Comparison of ENCODE assay signal across 21 cellular contexts in genomic region chr6:41653642-41654432, GRCh38. TPM values are rescaled to one million over a fixed set of nuclear protein-coding genes. Genes with fewer than 3 reads are reported as not detected.
DNase-seq lines count a peak whose midpoint lies in the region; ATAC-seq, FAIRE-seq and TF ChIP-seq lines count a peak whose summit lies in the region.
"Had no signal": no experiment of that assay in that cellular context is flagged by ENCODE, and none has a peak within 500 bp of the region (broad histone marks: within the 10 kb centered on the region; RNA-seq: fewer than 3 reads in every experiment).

No MANE protein-coding gene starts in this region.

- DNase-seq in Right ventricle myocardium superior (peak; percentile 7), Right ventricle myocardium inferior (ENCODE audit: missing footprints) (no peak), kidney (peak; percentile 35), osteoblast (ENCODE audit: insufficient read length, low spot score, missing footprints) (peak; percentile 61), NOMO-1 (lab: John Stamatoyannopoulos, UW; ENCODE audit: unreplicated experiment in 2 of 2) (no peak), mucosa of descending colon (no peak), frontal cortex (ENCODE audit: low spot score in 2 of 2) (no peak)
- DNase-seq: CD8-positive, alpha-beta T cell; KBM-7; MV-4-11; NCI-H187 treated with DMSO at 0.1 percent for 48 hours; NCI-H345; NCI-H524 treated with DMSO at 0.1 percent for 48 hours; SJCRH30 had no signal

- intact Hi-C loops in Right ventricle myocardium superior (cut with DNase I): no loop called here
- intact Hi-C loops in Right ventricle myocardium inferior (cut with DNase I): no loop called here
- intact Hi-C loops in kidney (cut with DNase I): no loop called here
- intact Hi-C loops in mucosa of descending colon (cut with DNase I, micrococcal nuclease): no loop called here

- ATAC-seq in Right ventricle myocardium superior (ENCODE audit: poor library complexity): no peak
- no peak for ATAC-seq in Right ventricle myocardium inferior
- ATAC-seq in mucosa of descending colon: no peak
- no peak for ATAC-seq in HG03108 (IDR thresholded peaks at IDR 0.05; ENCODE audit: unreplicated experiment)
- ATAC-seq: CD8-positive, alpha-beta T cell; GM23338; HCT116; PC-3 had no signal

- no peaks in the 10 kb centered on the region for H3K9me3 ChIP-seq in kidney (ENCODE audit: control insufficient read depth in 1 of 2, low read length in 2 of 2)
- H3K9me3 ChIP-seq in osteoblast (ENCODE audit: low read depth, low read length): no peaks in the 10 kb centered on the region
- no peaks in the 10 kb centered on the region for H3K9me3 ChIP-seq in mucosa of descending colon
- H3K9me3 ChIP-seq: SJCRH30 had no signal

- H3K27ac ChIP-seq in kidney (ENCODE audit: low read depth in 2 of 2, low read length in 2 of 2) (no peak overlapping the region), osteoblast (ENCODE audit: low read depth, low read length) (no peak overlapping the region)
- H3K27ac ChIP-seq: 22Rv1, SJCRH30 had no signal

- H3K27me3 ChIP-seq in osteoblast (ENCODE audit: insufficient read depth, low read length): peaks cover 15% of the 10 kb centered on the region
- H3K27me3 ChIP-seq: SJCRH30 had no signal

- H2AFZ ChIP-seq in osteoblast (ENCODE audit: low read length): no peak overlapping the region
- H2AFZ ChIP-seq: GM23338 had no signal

- H4K20me1 ChIP-seq in osteoblast (ENCODE audit: insufficient read depth, low read length): no peaks in the 10 kb centered on the region

- H3K4me2 ChIP-seq in osteoblast (ENCODE audit: insufficient read depth, low read length): no peak overlapping the region
- H3K4me2 ChIP-seq: GM23338 had no signal

- H3K4me1 ChIP-seq in kidney (ENCODE audit: control insufficient read depth in 1 of 2, insufficient read depth in 1 of 2, low read depth in 1 of 2, low read length in 2 of 2) (no peaks in the 10 kb centered on the region), osteoblast (ENCODE audit: insufficient read depth, low read length) (no peaks in the 10 kb centered on the region), mucosa of descending colon (ENCODE audit: low read depth) (no peaks in the 10 kb centered on the region)

- H3K79me2 ChIP-seq in osteoblast (ENCODE audit: insufficient read depth, low read length): no peaks in the 10 kb centered on the region

- H3K4me3 ChIP-seq in kidney (ENCODE audit: low read length in 2 of 2) (no peak overlapping the region), osteoblast (ENCODE audit: insufficient read depth, low read length) (no peak overlapping the region), mucosa of descending colon (no peak overlapping the region)
- H3K4me3 ChIP-seq: GM23338, SJCRH30 had no signal

- H3K36me3 ChIP-seq in kidney (ENCODE audit: control insufficient read depth in 1 of 2, insufficient read depth in 2 of 2, low read length in 2 of 2): no peaks in the 10 kb centered on the region
- no peaks in the 10 kb centered on the region for H3K36me3 ChIP-seq in osteoblast (ENCODE audit: insufficient read depth, low read length)
- H3K36me3 ChIP-seq in mucosa of descending colon (ENCODE audit: low read depth): no peaks in the 10 kb centered on the region

- TF ChIP-seq CTCF in kidney (IDR thresholded peaks at IDR 0.05; ENCODE audit: borderline replicate concordance, extremely low read depth, insufficient read depth): no peak
- no peak for TF ChIP-seq CTCF in osteoblast (IDR thresholded peaks at IDR 0.05; ENCODE audit: extremely low read depth, low read depth, low read length)
- no peak for TF ChIP-seq CTCF in mucosa of descending colon (IDR thresholded peaks at IDR 0.05)

- H3K9ac ChIP-seq in kidney (ENCODE audit: low read length in 2 of 2): no peak overlapping the region

- FAIRE-seq in kidney (lab: Jason Lieb, UNC) (no peak), frontal cortex (lab: Jason Lieb, UNC) (no peak)
- FAIRE-seq: GM12891, HepG2 had no signal

RNA-seq across cellular contexts. Expression of gene MDFI, which starts 15.6 kb away (rescaled TPM):
- total RNA-seq in Right ventricle myocardium superior (1.1 TPM), Right ventricle myocardium inferior (1.3 TPM), kidney (16.9 TPM), osteoblast (0.72 and 5.3 TPM in 2 replicates), mucosa of descending colon (1 to 10 TPM in 2 of 3 donors, under 1 TPM in 1; 0.96 to 2.2 (median 2.1) TPM), frontal cortex (11.4 TPM)
- 2.3 TPM for polyA plus RNA-seq in kidney (ENCODE audit: insufficient read depth, low read depth, low replicate concordance)
- total RNA-seq: CD8-positive, alpha-beta T cell; HepG2 had no signal

Comparison
In these comparisons a context has a peak if more than half of its experiments do, and no peak if none do; other contexts are left out.
1. DNase-seq: peak in Right ventricle myocardium superior (single experiment), kidney (single experiment) and osteoblast (single experiment); none in Right ventricle myocardium inferior (single experiment), NOMO-1 (0 of 2), mucosa of descending colon (0 of 3) and frontal cortex (0 of 2).